9 cellular contexts compared by ENCODE assay signal in the genomic region with DNA sequence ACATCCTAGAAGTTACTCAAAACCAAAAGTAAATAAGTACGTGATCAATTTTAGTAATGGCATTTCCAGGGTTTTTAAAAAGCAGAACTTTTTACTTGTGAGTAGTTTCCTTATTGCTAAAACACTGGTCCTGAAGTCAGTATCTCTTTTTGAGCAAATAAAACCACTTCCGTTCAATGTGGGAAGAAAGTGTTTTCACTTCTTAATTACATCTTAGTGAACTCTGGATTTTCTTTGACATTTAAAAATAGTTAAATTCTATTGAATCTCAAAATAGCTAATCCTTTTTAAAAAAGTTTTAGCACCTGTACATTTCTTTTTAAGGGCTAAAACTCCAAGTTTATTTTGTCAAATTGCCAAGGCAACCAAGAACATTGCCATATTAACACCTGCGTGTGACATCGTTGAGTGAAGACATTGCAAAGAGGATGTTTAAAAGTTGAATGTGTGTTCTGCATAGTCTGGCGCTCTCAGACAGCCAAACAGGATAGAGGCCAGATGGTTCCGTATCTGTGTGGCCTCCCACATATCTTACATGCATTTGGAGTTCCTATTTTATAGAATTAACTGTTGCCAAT. TPM values are rescaled to one million over a fixed set of nuclear protein-coding genes. Genes with fewer than 3 reads are reported as not detected.
DNase-seq lines count a peak whose midpoint lies in the region; ATAC-seq and TF ChIP-seq lines count a peak whose summit lies in the region.
"Had no signal": no experiment of that assay in that cellular context is flagged by ENCODE, and none has a peak within 500 bp of the region (broad histone marks: within the 10 kb centered on the region; RNA-seq: fewer than 3 reads in every experiment).

No MANE protein-coding gene starts in this region.

- no peaks in the 10 kb centered on the region for H3K9me3 Mint-ChIP-seq in activated CD4-positive, alpha-beta memory T cell treated with anti-CD3 and anti-CD28 coated beads for 36 hours
- H3K9me3 Mint-ChIP-seq: neural crest cell had no signal

- in situ Hi-C loops in G401 (cut with HindIII; ENCODE audit: low sequenced_read_pairs): no loop called here

- no peaks in the 10 kb centered on the region for H3F3A ChIP-seq in PC-3 (ENCODE audit: low read length, unreplicated experiment)

- no peaks in the 10 kb centered on the region for H3K36me3 ChIP-seq in PC-3 (ENCODE audit: low read depth, low read length)

- no peak overlapping the region for H2AFZ ChIP-seq in PC-3 (ENCODE audit: low read length)

- CTCF ChIA-PET in activated CD4-positive, alpha-beta memory T cell treated with anti-CD3 and anti-CD28 coated beads for 36 hours (lab: Charles Lee): interaction anchor here (0.7 to 5.5 kb wide), 17 partner anchors 12 to 783 kb away, joined by 3 to 32 read pairs (median 5); partner anchors contain the start of genes LPXN and SELENOH
- CTCF ChIA-PET in RWPE1 (lab: Yijun Ruan, JAX) (interaction anchor here (0.5 to 1.5 kb wide), 10 partner anchors 7 to 1014 kb away, joined by 3 to 8 read pairs (median 3); no protein-coding TSS in a partner anchor), PC-3 (lab: Charles Lee) (interaction anchor here (0.7 kb wide), 1 partner anchor 275 kb away, joined by 3 read pairs; no protein-coding TSS in a partner anchor)

- intact Hi-C loops in activated CD4-positive, alpha-beta memory T cell treated with anti-CD3 and anti-CD28 coated beads for 36 hours (cut with micrococcal nuclease): loop anchor here (1.0 to 10.0 kb wide), 10 partner anchors 48 to 1100 kb away; partner anchors contain the start of gene SELENOH
- intact Hi-C loops in sciatic nerve (cut with DNase I): no loop called here
- intact Hi-C loops in PC-3 (cut with micrococcal nuclease): no loop called here

- POLR2A ChIA-PET in activated CD4-positive, alpha-beta memory T cell treated with anti-CD3 and anti-CD28 coated beads for 36 hours (lab: Charles Lee): interaction anchor here (0.6 to 1.7 kb wide), 2 partner anchors 19 to 49 kb away, joined by 4 read pairs; no protein-coding TSS in a partner anchor
- POLR2A ChIA-PET in RWPE1 (lab: Yijun Ruan, JAX; ENCODE audit: low non-redundant PET): no interaction called here
- POLR2A ChIA-PET in PC-3 (lab: Charles Lee; ENCODE audit: unreplicated experiment): no interaction called here

- no peaks in the 10 kb centered on the region for H3K79me2 ChIP-seq in PC-3 (ENCODE audit: low read length)

- H3K27ac Mint-ChIP-seq in activated CD4-positive, alpha-beta memory T cell treated with anti-CD3 and anti-CD28 coated beads for 36 hours: peak overlapping the region; percentile 82

- BruUV-seq in PC-3 (replicated peaks; lab: Mats Ljungman, UMichigan): no TSS peak

- H3K9ac ChIP-seq in PC-3 (ENCODE audit: low read length): no peak overlapping the region

- no peaks in the 10 kb centered on the region for H3K9me3 ChIP-seq in PC-3 (ENCODE audit: low read length)

- H3K4me3 ChIP-seq in PC-3 (ENCODE audit: low read length): no peak overlapping the region

- H3K4me1 ChIP-seq in PC-3 (ENCODE audit: insufficient read depth, low read length): peaks cover 8% of the 10 kb centered on the region

- H3K27ac ChIP-seq in RWPE1 (no peak overlapping the region), PC-3 (ENCODE audit: low read length) (no peak overlapping the region)

- no peaks in the 10 kb centered on the region for H3K27me3 ChIP-seq in PC-3 (ENCODE audit: low read length)

- H3K4me2 ChIP-seq in PC-3 (ENCODE audit: low read length): no peak overlapping the region

- peaks cover 26% of the 10 kb centered on the region for H3K36me3 Mint-ChIP-seq in activated CD4-positive, alpha-beta memory T cell treated with anti-CD3 and anti-CD28 coated beads for 36 hours

- peaks cover 47% of the 10 kb centered on the region for H3K4me1 Mint-ChIP-seq in activated CD4-positive, alpha-beta memory T cell treated with anti-CD3 and anti-CD28 coated beads for 36 hours (ENCODE audit: low read depth)

- peak overlapping the region; percentile 63 for H3K4me3 Mint-ChIP-seq in activated CD4-positive, alpha-beta memory T cell treated with anti-CD3 and anti-CD28 coated beads for 36 hours
- H3K4me3 Mint-ChIP-seq: neural crest cell had no signal

- H3K9me2 ChIP-seq in PC-3 (replicated peaks; ENCODE audit: low read length): no peaks in the 10 kb centered on the region

- no peaks in the 10 kb centered on the region for H3K27me3 Mint-ChIP-seq in activated CD4-positive, alpha-beta memory T cell treated with anti-CD3 and anti-CD28 coated beads for 36 hours

- no peaks in the 10 kb centered on the region for H4K20me1 ChIP-seq in PC-3 (ENCODE audit: low read length)

- TF ChIP-seq CTCF in RWPE1 (conservative IDR thresholded peaks at IDR 0.05; ENCODE audit: low read depth) (no peak), PC-3 (conservative IDR thresholded peaks at IDR 0.05; ENCODE audit: low read depth, low read length) (no peak)

- ATAC-seq in GM19468 (IDR thresholded peaks at IDR 0.05; ENCODE audit: extremely low read depth, unreplicated experiment) (peak; percentile 85), HG03457 (IDR thresholded peaks at IDR 0.05; ENCODE audit: unreplicated experiment) (peak; percentile 82), sciatic nerve (peak; percentile 66), PC-3 (no peak)

- DNase-seq in GF-D8 (lab: John Stamatoyannopoulos, UW) (peak; percentile 84), sciatic nerve (ENCODE audit: low spot score) (no peak), RWPE1 (ENCODE audit: low spot score) (no peak), G401 (ENCODE audit: low spot score) (no peak), PC-3 (no peak)
- DNase-seq in activated CD4-positive, alpha-beta memory T cell treated with anti-CD3 and anti-CD28 coated beads for 36 hours: peak; percentile 29

RNA-seq across cellular contexts. Expression of gene OR5B21, which starts 17.2 kb away (rescaled TPM):
- not detected for total RNA-seq in activated CD4-positive, alpha-beta memory T cell treated with anti-CD3 and anti-CD28 coated beads for 36 hours
- not detected for total RNA-seq in sciatic nerve
- total RNA-seq in G401 (2014; rRNA removed; shearing (Covaris generic)): not detected in 2 replicates
- not detected in 2 replicates for total RNA-seq in PC-3 (2014; rRNA removed)
- total RNA-seq: neural crest cell had no signal

RNA-seq across cellular contexts. Expression of gene LPXN, which starts 50.5 kb away (rescaled TPM):
- 100 to 1,000 TPM; 108 TPM for total RNA-seq in activated CD4-positive, alpha-beta memory T cell treated with anti-CD3 and anti-CD28 coated beads for 36 hours
- total RNA-seq in sciatic nerve (17.2 TPM), PC-3 (2014; rRNA removed) (12.1 and 20.2 TPM in 2 replicates)
- 0.78 and 1.5 TPM in 2 replicates for total RNA-seq in G401 (2014; rRNA removed; shearing (Covaris generic))

RNA-seq across cellular contexts. Expression of gene ZFP91, which starts 53.7 kb away (rescaled TPM):
- 10 to 100 TPM; 34.9 to 36.1 TPM for total RNA-seq in activated CD4-positive, alpha-beta memory T cell treated with anti-CD3 and anti-CD28 coated beads for 36 hours
- total RNA-seq in sciatic nerve (46.5 TPM), PC-3 (2014; rRNA removed) (56.2 and 71.9 TPM in 2 replicates)
- 32.9 and 50.6 TPM in 2 replicates for total RNA-seq in G401 (2014; rRNA removed; shearing (Covaris generic))

Comparison
In these comparisons a context has a peak if more than half of its experiments do, and no peak if none do; other contexts are left out.
1. DNase-seq: peak in GF-D8 (single experiment) and activated CD4-positive, alpha-beta memory T cell treated with anti-CD3 and anti-CD28 coated beads for 36 hours (single experiment); none in sciatic nerve (single experiment), RWPE1 (single experiment), G401 (single experiment) and PC-3 (single experiment).